25 cellular contexts compared by ENCODE assay signal in genomic region chr5:66675369-66675768, GRCh38.
DNase-seq lines count a peak whose midpoint lies in the region; ATAC-seq, FAIRE-seq and TF ChIP-seq lines count a peak whose summit lies in the region.
"Had no signal": no experiment of that assay in that cellular context is flagged by ENCODE, and none has a peak within 500 bp of the region (broad histone marks: within the 10 kb centered on the region; RNA-seq: fewer than 3 reads in every experiment).

No MANE protein-coding gene starts in this region.

- H3K4me3 ChIP-seq in breast epithelium (no peak overlapping the region), epithelial cell of esophagus (ENCODE audit: low read length) (no peak overlapping the region), gastrocnemius medialis (no peak overlapping the region), kidney (ENCODE audit: low read length in 2 of 2) (no peak overlapping the region)
- H3K4me3 ChIP-seq: BLaER1, GM23338 had no signal

- POLR2A ChIA-PET in MCF 10A (lab: Yijun Ruan, JAX): no interaction called here

- no peaks in the 10 kb centered on the region for H3K36me3 Mint-ChIP-seq in MCF 10A (ENCODE audit: insufficient read depth, unreplicated experiment)
- H3K36me3 Mint-ChIP-seq: CD4-positive, CD25-positive, alpha-beta regulatory T cell; CD8-positive, alpha-beta T cell had no signal

- no peak overlapping the region for H3K4me3 Mint-ChIP-seq in MCF 10A (ENCODE audit: unreplicated experiment)
- H3K4me3 Mint-ChIP-seq: B cell; CD4-positive, CD25-positive, alpha-beta regulatory T cell; CD8-positive, alpha-beta T cell; GM23338; H9 had no signal

- no peaks in the 10 kb centered on the region for H3K36me3 ChIP-seq in breast epithelium
- H3K36me3 ChIP-seq in gastrocnemius medialis: no peaks in the 10 kb centered on the region
- H3K36me3 ChIP-seq in kidney (ENCODE audit: control insufficient read depth in 1 of 2, insufficient read depth in 2 of 2, low read length in 2 of 2): no peaks in the 10 kb centered on the region
- H3K36me3 ChIP-seq: BLaER1 had no signal

- H3K9me3 Mint-ChIP-seq in MCF 10A (ENCODE audit: unreplicated experiment): no peaks in the 10 kb centered on the region
- H3K9me3 Mint-ChIP-seq: CD8-positive, alpha-beta T cell; GM23338; H9 had no signal

- H3K27ac Mint-ChIP-seq in MCF 10A (ENCODE audit: low read depth, unreplicated experiment): no peak overlapping the region
- H3K27ac Mint-ChIP-seq: B cell; CD4-positive, CD25-positive, alpha-beta regulatory T cell; CD8-positive, alpha-beta T cell; GM23338; H9 had no signal

- H3K27ac ChIP-seq in breast epithelium (no peak overlapping the region), gastrocnemius medialis (no peak overlapping the region), kidney (ENCODE audit: low read depth in 2 of 2, low read length in 2 of 2) (no peak overlapping the region)
- H3K27ac ChIP-seq: 22Rv1, BLaER1, C4-2B had no signal

- peak; percentile 6 for DNase-seq in MCF 10A (ENCODE audit: unreplicated experiment)
- DNase-seq in breast epithelium (ENCODE audit: low spot score in 2 of 2): no peak
- peak; percentile 23 for DNase-seq in epithelial cell of esophagus (ENCODE audit: low read depth)
- no peak for DNase-seq in omental fat pad (ENCODE audit: low spot score)
- peak; percentile 3 to 17 for DNase-seq in gastrocnemius medialis
- DNase-seq in DMS53 treated with DMSO at 0.1 percent for 48 hours (lab: John Stamatoyannopoulos, UW; ENCODE audit: unreplicated experiment): no peak
- no peak for DNase-seq in activated CD4-positive, alpha-beta T cell treated with anti-CD3 and anti-CD28 coated beads for 4 hours
- DNase-seq in kidney: no peak
- DNase-seq: Caco-2; CD4-positive, CD25-positive, alpha-beta regulatory T cell; CD8-positive, alpha-beta T cell; DMS 273 treated with DMSO at 0.1 percent for 48 hours; DMS79 treated with DMSO at 0.1 percent for 48 hours; GF-D8; H9 had no signal

- no peak overlapping the region for H3K9ac ChIP-seq in kidney (ENCODE audit: low read length in 2 of 2)
- H3K9ac ChIP-seq: BLaER1 had no signal

- H3K27me3 ChIP-seq in breast epithelium (no peaks in the 10 kb centered on the region), gastrocnemius medialis (no peaks in the 10 kb centered on the region)
- H3K27me3 ChIP-seq: BLaER1 had no signal

- H3K4me1 ChIP-seq in breast epithelium (no peaks in the 10 kb centered on the region), gastrocnemius medialis (no peaks in the 10 kb centered on the region), kidney (ENCODE audit: control insufficient read depth in 1 of 2, insufficient read depth in 1 of 2, low read depth in 1 of 2, low read length in 2 of 2) (peaks cover 5 to 26% of the 10 kb centered on the region in 2 donors)
- H3K4me1 ChIP-seq: BLaER1, Caco-2 had no signal

- peak; percentile 81 for ATAC-seq in omental fat pad (ENCODE audit: low FRiP score)
- peak; percentile 56 for ATAC-seq in gastrocnemius medialis
- ATAC-seq: CD8-positive, alpha-beta T cell; GM23338; HCT116 had no signal

- in situ Hi-C loops in gastrocnemius medialis (cut with MboI; ENCODE audit: low sequenced_read_pairs in 4 of 4): no loop called here

- TF ChIP-seq CTCF in MCF 10A (IDR thresholded peaks at IDR 0.05; ENCODE audit: unreplicated experiment): no peak
- TF ChIP-seq CTCF in breast epithelium (IDR thresholded peaks at IDR 0.05): no peak
- no peak for TF ChIP-seq CTCF in epithelial cell of esophagus (IDR thresholded peaks at IDR 0.05; ENCODE audit: insufficient read depth, low read depth, low read length, missing control alignments)
- no peak for TF ChIP-seq CTCF in omental fat pad (IDR thresholded peaks at IDR 0.05)
- TF ChIP-seq CTCF in gastrocnemius medialis (IDR thresholded peaks at IDR 0.05 in 4 of 5, conservative IDR thresholded peaks at IDR 0.05 in 1 of 5): no peak
- TF ChIP-seq CTCF in kidney (IDR thresholded peaks at IDR 0.05; ENCODE audit: borderline replicate concordance, extremely low read depth, insufficient read depth): no peak

- TF ChIP-seq POLR2A in breast epithelium (IDR thresholded peaks at IDR 0.05) (no peak), gastrocnemius medialis (IDR thresholded peaks at IDR 0.05) (no peak)

- H3K4me1 Mint-ChIP-seq in MCF 10A (ENCODE audit: insufficient read depth, unreplicated experiment): no peaks in the 10 kb centered on the region
- H3K4me1 Mint-ChIP-seq: B cell; CD4-positive, CD25-positive, alpha-beta regulatory T cell had no signal

- intact Hi-C loops in MCF 10A (cut with micrococcal nuclease): no loop called here
- intact Hi-C loops in breast epithelium (cut with DNase I; ENCODE audit: low total_unique reads): no loop called here
- intact Hi-C loops in gastrocnemius medialis (cut with DNase I; ENCODE audit: low total_unique reads): no loop called here
- intact Hi-C loops in kidney (cut with DNase I): no loop called here

- FAIRE-seq in kidney (lab: Jason Lieb, UNC): no peak
- FAIRE-seq: A204.1, D721Med, GM12891, GM18507 had no signal

- BruUV-seq in MCF 10A (replicated peaks; lab: Mats Ljungman, UMichigan): no TSS peak

- H3K9me3 ChIP-seq in breast epithelium (no peaks in the 10 kb centered on the region), gastrocnemius medialis (no peaks in the 10 kb centered on the region), kidney (ENCODE audit: control insufficient read depth in 1 of 2, low read length in 2 of 2) (no peaks in the 10 kb centered on the region)
- H3K9me3 ChIP-seq: BLaER1, Caco-2 had no signal

- H3K27me3 Mint-ChIP-seq in MCF 10A (ENCODE audit: insufficient read depth, unreplicated experiment): peaks cover 49% of the 10 kb centered on the region

- CTCF ChIA-PET in MCF 10A (lab: Yijun Ruan, JAX): interaction anchor here (1.1 kb wide), 1 partner anchor 367 kb away, joined by 3 read pairs; no protein-coding TSS in a partner anchor

Comparison
In these comparisons a context has a peak if more than half of its experiments do, and no peak if none do; other contexts are left out.
1. DNase-seq: peak in MCF 10A (single experiment), epithelial cell of esophagus (single experiment) and gastrocnemius medialis (2 of 2); none in breast epithelium (0 of 2), omental fat pad (single experiment), DMS53 treated with DMSO at 0.1 percent for 48 hours (single experiment), activated CD4-positive, alpha-beta T cell treated with anti-CD3 and anti-CD28 coated beads for 4 hours (0 of 2) and kidney (single experiment).